Comparison of ENCODE assay signal across 17 cellular contexts in genomic region chr6:137353346-137353745, GRCh38.
DNase-seq lines count a peak whose midpoint lies in the region; ATAC-seq and TF ChIP-seq lines count a peak whose summit lies in the region.
"Had no signal": no experiment of that assay in that cellular context is flagged by ENCODE, and none has a peak within 500 bp of the region (broad histone marks: within the 10 kb centered on the region; RNA-seq: fewer than 3 reads in every experiment).

No MANE protein-coding gene starts in this region.

- H3K36me3 Mint-ChIP-seq in T-helper 17 cell (ENCODE audit: low read depth): peaks cover 2% of the 10 kb centered on the region

- no peak for TF ChIP-seq CTCF in DND-41 (IDR thresholded peaks at IDR 0.05; ENCODE audit: borderline replicate concordance, extremely low read depth, low read length, poor library complexity, severe bottlenecking)

- in situ Hi-C loops in ACHN (cut with HindIII; ENCODE audit: low pct_ligation_motif_present, low pct_unique_long_range_greater_than_20kb, low sequenced_read_pairs): no loop called here

- no peak overlapping the region for H3K9ac ChIP-seq in DND-41 (ENCODE audit: low read depth, low read length)

- H3K4me3 ChIP-seq in DND-41 (ENCODE audit: low read depth in 1 of 2, low read length in 2 of 2): no peak overlapping the region
- H3K4me3 ChIP-seq: GM23338, left lung had no signal

- no peak overlapping the region for H3K4me2 ChIP-seq in DND-41 (ENCODE audit: insufficient read depth, low read length)
- H3K4me2 ChIP-seq: GM23338 had no signal

- no peaks in the 10 kb centered on the region for H3K9me3 ChIP-seq in DND-41 (ENCODE audit: insufficient read depth, low read length, severe bottlenecking)
- H3K9me3 ChIP-seq in T-helper 17 cell (ENCODE audit: control insufficient read depth, low read length, poor library complexity, severe bottlenecking): no peaks in the 10 kb centered on the region
- H3K9me3 ChIP-seq: left lung had no signal

- H3K4me1 ChIP-seq in DND-41 (ENCODE audit: insufficient read depth, low read length): peaks cover 11% of the 10 kb centered on the region

- no peak overlapping the region for H3K4me3 Mint-ChIP-seq in T-helper 17 cell
- H3K4me3 Mint-ChIP-seq: GM23338, nephron had no signal

- H4K20me1 ChIP-seq in DND-41 (ENCODE audit: insufficient read depth, low read length): no peaks in the 10 kb centered on the region

- ATAC-seq in DND-41 (ENCODE audit: insufficient read depth, low read depth) (peak; percentile 70), T-helper 17 cell (peak; percentile 32), HG03159 (IDR thresholded peaks at IDR 0.05; ENCODE audit: unreplicated experiment) (no peak), GM21528 (IDR thresholded peaks at IDR 0.05; ENCODE audit: low FRiP score, unreplicated experiment) (no peak)
- ATAC-seq: GM23338, left lung, SK-N-SH treated with all-trans-retinoic acid at 6 μM for 48 hours had no signal

- H3K27ac ChIP-seq in DND-41 (ENCODE audit: low read length): no peak overlapping the region
- H3K27ac ChIP-seq: brain microvascular endothelial cell, left lung had no signal

- no peaks in the 10 kb centered on the region for H3K36me3 ChIP-seq in DND-41 (ENCODE audit: insufficient read depth, low read length)
- H3K36me3 ChIP-seq: brain microvascular endothelial cell, left lung had no signal

- peaks cover 22% of the 10 kb centered on the region for H3K4me1 Mint-ChIP-seq in T-helper 17 cell

- no peaks in the 10 kb centered on the region for H3K27me3 ChIP-seq in DND-41 (ENCODE audit: insufficient read depth, low read length, poor library complexity)
- H3K27me3 ChIP-seq: brain microvascular endothelial cell, left lung had no signal

- H2AFZ ChIP-seq in DND-41 (ENCODE audit: low read depth, low read length): no peak overlapping the region
- H2AFZ ChIP-seq: GM23338 had no signal

- no peaks in the 10 kb centered on the region for H3K27me3 Mint-ChIP-seq in T-helper 17 cell

- H3K79me2 ChIP-seq in DND-41 (ENCODE audit: insufficient read depth, low read length): no peaks in the 10 kb centered on the region

- no peak overlapping the region for H3K27ac Mint-ChIP-seq in T-helper 17 cell
- H3K27ac Mint-ChIP-seq: GM23338, nephron had no signal

- DNase-seq in ACHN (peak; percentile 33), DND-41 (no peak), T-helper 17 cell (no peak), kidney tubule cell (ENCODE audit: low spot score) (peak; percentile 83), DMS153 (lab: John Stamatoyannopoulos, UW) (no peak)
- DNase-seq in activated T-cell treated with anti-CD3 and anti-CD28 coated beads, Interleukin-2, amount 50 U/mL, for 1 hour: no peak
- DNase-seq: activated CD4-positive, alpha-beta T cell treated with anti-CD3 and anti-CD28 coated beads, Interleukin-2, amount 50 U/mL, for 48 hours; activated gamma-delta T cell; brain microvascular endothelial cell; left lung; NCI-H187; NCI-H526 treated with DMSO at 0.1 percent for 48 hours had no signal

Comparison
In these comparisons a context has a peak if more than half of its experiments do, and no peak if none do; other contexts are left out.
1. DNase-seq: peak in ACHN (single experiment) and kidney tubule cell (single experiment); none in DND-41 (single experiment), T-helper 17 cell (0 of 3), DMS153 (single experiment) and activated T-cell treated with anti-CD3 and anti-CD28 coated beads, Interleukin-2, amount 50 U/mL, for 1 hour (single experiment).
2. ATAC-seq: peak in DND-41 (single experiment) and T-helper 17 cell (single experiment); none in HG03159 (single experiment) and GM21528 (single experiment).